In the genomic region with DNA sequence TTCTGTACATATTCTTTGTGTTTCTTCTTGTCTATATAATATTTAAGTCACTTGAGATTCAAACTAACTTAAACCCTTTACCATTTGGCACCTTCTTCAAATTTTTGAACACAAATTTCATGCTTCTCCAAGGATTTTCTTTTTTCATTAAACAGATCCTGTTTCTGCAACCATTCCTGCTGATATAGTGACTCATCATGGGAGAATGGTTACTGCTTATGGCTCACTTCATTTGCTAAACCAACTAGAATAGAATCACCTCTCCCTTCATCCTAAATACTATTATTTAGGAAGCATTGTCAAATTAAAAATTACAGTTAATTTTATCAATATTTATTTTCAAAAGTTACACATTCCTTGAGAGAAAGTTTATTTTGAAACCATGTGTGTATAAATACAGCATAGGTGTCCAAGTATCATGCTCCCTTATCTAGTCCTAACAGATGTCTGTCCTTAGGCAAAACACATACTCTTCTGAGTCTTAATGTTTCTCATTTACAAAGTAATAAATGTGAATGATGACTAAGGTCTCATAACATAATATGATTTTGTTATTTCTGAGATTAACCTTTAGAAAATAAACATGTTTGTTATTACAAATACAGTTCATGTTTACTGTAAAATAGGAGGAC, we compare ENCODE assay signal across 23 cellular contexts. TPM values are rescaled to one million over a fixed set of nuclear protein-coding genes. Genes with fewer than 3 reads are reported as not detected.
A peak's percentile ranks its signal among the peaks of the same experiment; 100 is the strongest.
DNase-seq lines count a peak whose midpoint lies in the region; ATAC-seq, FAIRE-seq and TF ChIP-seq lines count a peak whose summit lies in the region.
"Had no signal": no experiment of that assay in that cellular context is flagged by ENCODE, and none has a peak within 500 bp of the region (broad histone marks: within the 10 kb centered on the region; RNA-seq: fewer than 3 reads in every experiment).

No MANE protein-coding gene starts in this region.

- dilution Hi-C loops in mammary epithelial cell (cut with HindIII; ENCODE audit: low sequenced_read_pairs) = no loop called here

- in situ Hi-C loops in mammary epithelial cell (cut with MboI; ENCODE audit: low sequenced_read_pairs in 2 of 2) = no loop called here

- no peaks in the 10 kb centered on the region for H3K27me3 ChIP-seq in mammary epithelial cell (ENCODE audit: insufficient read depth, low read length)
- H3K27me3 ChIP-seq: BE2C had no signal

- H3K9ac ChIP-seq in mammary epithelial cell (ENCODE audit: insufficient read depth, low read length) = no peak overlapping the region

- peak overlapping the region; percentile 35 for H3K27ac ChIP-seq in mammary epithelial cell (ENCODE audit: insufficient read depth, low read depth, low read length)

- H2AFZ ChIP-seq in mammary epithelial cell (ENCODE audit: low read depth, low read length) = no peak overlapping the region

- H3K9me3 ChIP-seq in mammary epithelial cell (replicated peaks; ENCODE audit: insufficient read depth, low read length) = no peaks in the 10 kb centered on the region
- H3K9me3 ChIP-seq: BE2C had no signal

- H3K4me3 ChIP-seq in mammary epithelial cell (replicated peaks in 1 of 3; ENCODE audit: insufficient read depth in 1 of 3, low read depth in 2 of 3, low read length in 3 of 3) = no peak overlapping the region

- no peak for FAIRE-seq in HTR-8/SVneo (lab: Jason Lieb, UNC)

- DNase-seq in AG08396 (ENCODE audit: low spot score) (peak; percentile 33), NCI-H226 (peak; percentile 60), mammary epithelial cell (peak; percentile 54), iris pigment epithelial cell (ENCODE audit: low read depth) (peak; percentile 58), middle frontal gyrus (ENCODE audit: extremely low spot score, low spot score) (no peak), HTR-8/SVneo (ENCODE audit: insufficient read length, low spot score) (no peak)
- no peak for DNase-seq in NK-92 treated with Interleukin-12 subunit alpha and Interleukin-12 subunit beta, amount 100 ng/mL, for 24 hours (lab: John Stamatoyannopoulos, UW)
- DNase-seq: activated CD4-positive, alpha-beta T cell treated with anti-CD3 and anti-CD28 coated beads for 48 hours; activated T-cell treated with anti-CD3 and anti-CD28 coated beads, Interleukin-2, amount 50 U/mL, for 72 hours; amygdala; BE2C; GOT3; immature natural killer cell; Kasumi-1; NCI-H187 treated with DMSO at 0.1 percent for 48 hours; NCI-H526 treated with DMSO at 0.1 percent for 48 hours; SHP77; stimulated activated CD4-positive, alpha-beta T cell treated with anti-CD3 and anti-CD28 coated beads, Interleukin-12 subunit alpha, Interleukin-12 subunit beta, amount 100 ng/mL, for 4 hours; T-helper 9 cell had no signal

- BruUV-seq in mammary epithelial cell (replicated peaks; lab: Mats Ljungman, UMichigan) = no TSS peak

- intact Hi-C loops in mammary epithelial cell (cut with micrococcal nuclease) = loop anchor here (10.0 kb wide), 2 partner anchors 262 to 438 kb away; no protein-coding TSS in a partner anchor

- H4K20me1 ChIP-seq in mammary epithelial cell (ENCODE audit: insufficient read depth, low read length) = no peaks in the 10 kb centered on the region

- H3K4me2 ChIP-seq in mammary epithelial cell (ENCODE audit: insufficient read depth, low read depth, low read length) = peak overlapping the region; percentile 57

- peaks cover 10% of the 10 kb centered on the region for H3K4me1 ChIP-seq in mammary epithelial cell (ENCODE audit: insufficient read depth, low read length)
- H3K4me1 ChIP-seq: BE2C had no signal

- H3K36me3 ChIP-seq in mammary epithelial cell (ENCODE audit: insufficient read depth, low read length) = no peaks in the 10 kb centered on the region
- H3K36me3 ChIP-seq: BE2C had no signal

- ATAC-seq in HG02938 (IDR thresholded peaks at IDR 0.05; ENCODE audit: unreplicated experiment) = no peak
- ATAC-seq: activated T-cell treated with anti-CD3 and anti-CD28 coated beads, Interleukin-2, amount 50 U/mL, for 72 hours had no signal

- H3K79me2 ChIP-seq in mammary epithelial cell (ENCODE audit: insufficient read depth, low read length) = no peaks in the 10 kb centered on the region

- CTCF ChIA-PET in mammary epithelial cell (lab: Charles Lee; ENCODE audit: low non-redundant PET) = no interaction called here

- TF ChIP-seq CTCF in mammary epithelial cell (conservative IDR thresholded peaks at IDR 0.05 in 1 of 2, IDR thresholded peaks at IDR 0.05 in 1 of 2; ENCODE audit: extremely low read depth in 1 of 2, insufficient read depth in 1 of 2, low read depth in 1 of 2, low read length in 2 of 2) = no peak

RNA-seq across cellular contexts. Expression of a gene that starts 40.7 kb away (rescaled TPM):
- total RNA-seq in mammary epithelial cell = 1 to 10 TPM in 1 of 2 donors, under 1 TPM in 1; 0.67 to 3.0 TPM
- 0.28 TPM for polyA plus RNA-seq in mammary epithelial cell
- polyA minus RNA-seq in mammary epithelial cell = 8.7 TPM
- total RNA-seq: activated T-cell treated with anti-CD3 and anti-CD28 coated beads, Interleukin-2, amount 50 U/mL, for 72 hours; mesothelial cell of epicardium; osteocyte; subcutaneous adipose tissue had no signal
- polyA plus RNA-seq: immature natural killer cell had no signal

RNA-seq across cellular contexts. Expression of a gene that starts 40.8 kb away (rescaled TPM):
- under 1 TPM in 1 of 2 donors, not detected in 1; 0.17 TPM for total RNA-seq in mammary epithelial cell
- polyA plus RNA-seq in mammary epithelial cell = not detected
- not detected for polyA minus RNA-seq in mammary epithelial cell
- total RNA-seq: activated T-cell treated with anti-CD3 and anti-CD28 coated beads, Interleukin-2, amount 50 U/mL, for 72 hours; osteocyte; subcutaneous adipose tissue had no signal
- polyA plus RNA-seq: immature natural killer cell had no signal

Comparison
In these comparisons a context has a peak if more than half of its experiments do, and no peak if none do; other contexts are left out.
1. DNase-seq: peak in AG08396 (single experiment), NCI-H226 (single experiment), mammary epithelial cell (single experiment) and iris pigment epithelial cell (single experiment); none in middle frontal gyrus (single experiment), HTR-8/SVneo (single experiment) and NK-92 treated with Interleukin-12 subunit alpha and Interleukin-12 subunit beta, amount 100 ng/mL, for 24 hours (single experiment).